1 cellular context compared by ENCODE assay signal in the genomic region with DNA sequence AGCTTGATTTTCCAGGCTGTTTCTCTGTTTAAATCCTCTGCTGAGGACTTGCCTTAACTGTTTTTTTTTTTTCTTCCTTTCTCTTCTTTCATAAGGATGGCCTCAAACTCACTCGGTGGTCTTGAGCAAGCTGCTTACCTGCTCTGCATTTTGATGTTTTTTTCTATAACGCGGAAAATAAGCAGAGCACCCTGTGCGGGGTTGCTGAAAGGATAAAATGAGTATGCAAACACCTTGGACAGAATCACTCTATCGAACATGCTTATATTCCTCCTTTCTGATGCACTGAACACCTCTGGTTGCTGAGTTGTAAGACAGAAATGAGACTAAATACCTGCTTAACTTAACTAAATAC.
TF ChIP-seq lines count a peak whose summit lies in the region.

No MANE protein-coding gene starts in this region.

TF ChIP-seq in GM23338, 12 proteins besides CTCF, POLR2A, EP300 and RAD21 (continued from another document):
- TF ChIP-seq, protein P1, sequence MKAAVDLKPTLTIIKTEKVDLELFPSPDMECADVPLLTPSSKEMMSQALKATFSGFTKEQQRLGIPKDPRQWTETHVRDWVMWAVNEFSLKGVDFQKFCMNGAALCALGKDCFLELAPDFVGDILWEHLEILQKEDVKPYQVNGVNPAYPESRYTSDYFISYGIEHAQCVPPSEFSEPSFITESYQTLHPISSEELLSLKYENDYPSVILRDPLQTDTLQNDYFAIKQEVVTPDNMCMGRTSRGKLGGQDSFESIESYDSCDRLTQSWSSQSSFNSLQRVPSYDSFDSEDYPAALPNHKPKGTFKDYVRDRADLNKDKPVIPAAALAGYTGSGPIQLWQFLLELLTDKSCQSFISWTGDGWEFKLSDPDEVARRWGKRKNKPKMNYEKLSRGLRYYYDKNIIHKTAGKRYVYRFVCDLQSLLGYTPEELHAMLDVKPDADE (IDR thresholded peaks at IDR 0.05), result no peak
